9 cellular contexts compared by ENCODE assay signal in genomic region chr19:48487944-48488343, GRCh38. TPM values are rescaled to one million over a fixed set of nuclear protein-coding genes. Genes with fewer than 3 reads are reported as not detected.
DNase-seq lines count a peak whose midpoint lies in the region; ATAC-seq and TF ChIP-seq lines count a peak whose summit lies in the region.
"Had no signal": no experiment of that assay in that cellular context is flagged by ENCODE, and none has a peak within 500 bp of the region (broad histone marks: within the 10 kb centered on the region; RNA-seq: fewer than 3 reads in every experiment).

No MANE protein-coding gene starts in this region.

- peaks cover 24% of the 10 kb centered on the region for H4K20me1 ChIP-seq in neural progenitor cell (ENCODE audit: low read depth)

- peaks cover 24% of the 10 kb centered on the region for H3K27me3 Mint-ChIP-seq in endothelial cell (ENCODE audit: unreplicated experiment)
- peaks cover 21% of the 10 kb centered on the region for H3K27me3 Mint-ChIP-seq in neural progenitor cell (ENCODE audit: insufficient read depth, low read depth)

- H3K27ac Mint-ChIP-seq in endothelial cell (ENCODE audit: unreplicated experiment) = no peak overlapping the region
- no peak overlapping the region for H3K27ac Mint-ChIP-seq in neural progenitor cell

- CTCF ChIA-PET in RWPE1 (lab: Yijun Ruan, JAX) = interaction anchor here (0.6 to 1.7 kb wide), 5 partner anchors 101 to 239 kb away, joined by 4 to 8 read pairs (median 5); no protein-coding TSS in a partner anchor

- peaks cover 21% of the 10 kb centered on the region for H3K4me1 Mint-ChIP-seq in endothelial cell (ENCODE audit: unreplicated experiment)
- peaks cover 43% of the 10 kb centered on the region for H3K4me1 Mint-ChIP-seq in neural progenitor cell

- peak overlapping the region; percentile 97 for H3K27ac ChIP-seq in RWPE1
- H3K27ac ChIP-seq in neural progenitor cell = no peak overlapping the region

- H3F3A ChIP-seq in neural progenitor cell (ENCODE audit: low read depth) = peaks cover 45% of the 10 kb centered on the region

- H3K36me3 ChIP-seq in neural progenitor cell = no peaks in the 10 kb centered on the region

- H3K4me2 ChIP-seq in neural progenitor cell = no peak overlapping the region

- no peak overlapping the region for H2AFZ ChIP-seq in neural progenitor cell (replicated peaks)

- H3K9me3 ChIP-seq in neural progenitor cell (ENCODE audit: low read depth) = no peaks in the 10 kb centered on the region

- H3K9me3 Mint-ChIP-seq in endothelial cell (ENCODE audit: unreplicated experiment) (no peaks in the 10 kb centered on the region), neural progenitor cell (no peaks in the 10 kb centered on the region)

- peaks cover 11% of the 10 kb centered on the region for H3K27me3 ChIP-seq in neural progenitor cell

- intact Hi-C loops in posterior cingulate gyrus (cut with DNase I) = no loop called here

- POLR2A ChIA-PET in RWPE1 (lab: Yijun Ruan, JAX; ENCODE audit: low non-redundant PET) = interaction anchor here (0.6 to 1.1 kb wide), 4 partner anchors 12 to 127 kb away, joined by 3 to 6 read pairs (median 4); partner anchors contain the start of genes CYTH2, FAM83E and GRWD1

- no peak overlapping the region for H3K4me3 Mint-ChIP-seq in endothelial cell (ENCODE audit: unreplicated experiment)
- H3K4me3 Mint-ChIP-seq in neural progenitor cell = no peak overlapping the region

- no peak overlapping the region for H3K9ac ChIP-seq in neural progenitor cell

- no peak overlapping the region for H3K4me3 ChIP-seq in fibroblast of the aortic adventitia (ENCODE audit: low read depth, low read length)
- no peak overlapping the region for H3K4me3 ChIP-seq in neural progenitor cell

- DNase-seq in EH (ENCODE audit: low read depth) (peak; percentile 90), RWPE1 (ENCODE audit: low spot score) (peak; percentile 93), fibroblast of the aortic adventitia (ENCODE audit: low read depth) (peak; percentile 80), posterior cingulate gyrus (peak in 8 of 10 donors; percentile 55 to 94 (median 64)), endothelial cell (ENCODE audit: low spot score) (no peak), neural progenitor cell (ENCODE audit: low spot score) (no peak)
- DNase-seq in activated CD4-positive, CD25-positive, alpha-beta regulatory T cell treated with anti-CD3 and anti-CD28 coated beads, Interleukin-2, amount 50 U/mL, for 72 hours = no peak
- DNase-seq: NCI-H2081 had no signal

- H3K4me1 ChIP-seq in neural progenitor cell = peaks cover 10% of the 10 kb centered on the region

- no peaks in the 10 kb centered on the region for H3K79me2 ChIP-seq in neural progenitor cell (ENCODE audit: low read depth)

- ATAC-seq in HG02938 (IDR thresholded peaks at IDR 0.05; ENCODE audit: unreplicated experiment) = no peak

- H3K36me3 Mint-ChIP-seq in endothelial cell (ENCODE audit: low read depth, unreplicated experiment) (no peaks in the 10 kb centered on the region), neural progenitor cell (peaks cover 10% of the 10 kb centered on the region)

- TF ChIP-seq CTCF in RWPE1 (conservative IDR thresholded peaks at IDR 0.05; ENCODE audit: low read depth) = no peak
- no peak for TF ChIP-seq CTCF in fibroblast of the aortic adventitia (IDR thresholded peaks at IDR 0.05; ENCODE audit: insufficient read depth, low read length)
- no peak for TF ChIP-seq CTCF in endothelial cell (IDR thresholded peaks at IDR 0.05; ENCODE audit: unreplicated experiment)
- no peak for TF ChIP-seq CTCF in neural progenitor cell (IDR thresholded peaks at IDR 0.05)

RNA-seq across cellular contexts. Expression of gene CYTH2, which starts 18.8 kb away (rescaled TPM):
- total RNA-seq in fibroblast of the aortic adventitia (ENCODE audit: low replicate concordance) (51.3 and 107 TPM in 2 replicates), endothelial cell (ENCODE audit: unreplicated experiment) (165 TPM), neural progenitor cell (ENCODE audit: low replicate concordance) (50.3 and 107 TPM in 2 replicates)

RNA-seq across cellular contexts. Expression of gene LMTK3, which starts 23.7 kb away (rescaled TPM):
- total RNA-seq in fibroblast of the aortic adventitia (ENCODE audit: low replicate concordance) (not detected in 2 replicates), endothelial cell (ENCODE audit: unreplicated experiment) (3.0 TPM), neural progenitor cell (ENCODE audit: low replicate concordance) (0.02 and 3.5 TPM in 2 replicates)

RNA-seq across cellular contexts. Expression of gene KCNJ14, which starts 32.6 kb away (rescaled TPM):
- total RNA-seq in fibroblast of the aortic adventitia (ENCODE audit: low replicate concordance) = 0.54 and 1.3 TPM in 2 replicates
- 0.95 TPM for total RNA-seq in endothelial cell (ENCODE audit: unreplicated experiment)
- 0.69 and 0.74 TPM in 2 replicates for total RNA-seq in neural progenitor cell (ENCODE audit: low replicate concordance)

RNA-seq across cellular contexts. Expression of gene GRWD1, which starts 42.2 kb away (rescaled TPM):
- 34.1 and 34.6 TPM in 2 replicates for total RNA-seq in fibroblast of the aortic adventitia (ENCODE audit: low replicate concordance)
- 38.4 TPM for total RNA-seq in endothelial cell (ENCODE audit: unreplicated experiment)
- total RNA-seq in neural progenitor cell (ENCODE audit: low replicate concordance) = 10.6 and 31.5 TPM in 2 replicates

Comparison
In these comparisons a context has a peak if more than half of its experiments do, and no peak if none do; other contexts are left out.
1. DNase-seq: peak in EH (single experiment), RWPE1 (single experiment), fibroblast of the aortic adventitia (single experiment) and posterior cingulate gyrus (8 of 10); none in activated CD4-positive, CD25-positive, alpha-beta regulatory T cell treated with anti-CD3 and anti-CD28 coated beads, Interleukin-2, amount 50 U/mL, for 72 hours (single experiment), endothelial cell (single experiment) and neural progenitor cell (single experiment).